ENCODE assay signal across 12 cellular contexts in the genomic region with DNA sequence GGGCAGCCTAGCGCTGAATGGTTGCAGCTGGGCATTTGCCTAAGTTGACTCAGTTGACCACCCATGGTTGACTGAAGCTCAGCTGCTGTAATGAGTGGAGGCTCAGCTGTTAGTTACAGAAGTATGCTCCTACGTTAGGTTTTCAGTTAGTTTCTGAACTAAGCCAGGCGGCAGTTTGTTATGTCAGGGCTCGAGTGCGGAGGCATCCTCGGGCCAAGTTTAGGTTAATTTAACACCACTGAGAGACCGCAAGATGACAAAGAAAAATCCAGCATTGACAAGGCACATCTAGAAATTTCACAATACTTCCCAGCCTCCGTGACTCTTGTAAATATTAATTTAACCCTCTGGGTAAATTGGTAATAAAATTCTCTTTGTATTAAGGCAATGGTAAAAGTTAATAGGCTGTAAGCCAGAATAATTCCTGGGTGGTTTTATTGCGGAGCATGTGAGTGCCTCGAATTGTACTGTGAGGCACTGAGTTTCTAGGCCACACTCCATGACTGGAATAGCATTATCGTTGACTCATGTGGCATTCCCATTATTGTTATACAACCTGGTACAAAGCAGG. TPM values are rescaled to one million over a fixed set of nuclear protein-coding genes. Genes with fewer than 3 reads are reported as not detected.
DNase-seq lines count a peak whose midpoint lies in the region; ATAC-seq and TF ChIP-seq lines count a peak whose summit lies in the region.
"Had no signal": no experiment of that assay in that cellular context is flagged by ENCODE, and none has a peak within 500 bp of the region (broad histone marks: within the 10 kb centered on the region; RNA-seq: fewer than 3 reads in every experiment).

No MANE protein-coding gene starts in this region.

- no peak for TF ChIP-seq POLR2A in transverse colon (IDR thresholded peaks at IDR 0.05)

- H3K4me3 ChIP-seq in transverse colon, result no peak overlapping the region
- H3K4me3 ChIP-seq: psoas muscle had no signal

- no peaks in the 10 kb centered on the region for H3K9me3 Mint-ChIP-seq in WTC11
- H3K9me3 Mint-ChIP-seq: CD8-positive, alpha-beta T cell; effector memory CD8-positive, alpha-beta T cell had no signal

- H3K4me1 Mint-ChIP-seq in WTC11, result peaks cover 14% of the 10 kb centered on the region

- H3K36me3 ChIP-seq in transverse colon, result no peaks in the 10 kb centered on the region

- intact Hi-C loops in transverse colon (cut with DNase I; ENCODE audit: low total_unique reads), result no loop called here

- H3K27ac ChIP-seq in transverse colon, result no peak overlapping the region
- H3K27ac ChIP-seq: psoas muscle had no signal

- no peaks in the 10 kb centered on the region for H3K27me3 ChIP-seq in transverse colon

- no peaks in the 10 kb centered on the region for H3K36me3 Mint-ChIP-seq in WTC11
- H3K36me3 Mint-ChIP-seq: CD8-positive, alpha-beta T cell had no signal

- no peak for TF ChIP-seq CTCF in transverse colon (IDR thresholded peaks at IDR 0.05)
- TF ChIP-seq CTCF in WTC11 (IDR thresholded peaks at IDR 0.05), result no peak

- no peak for TF ChIP-seq EP300 in transverse colon (IDR thresholded peaks at IDR 0.05; ENCODE audit: low read depth)

- DNase-seq in germinal center (ENCODE audit: low spot score), result peak; percentile 17
- no peak for DNase-seq in activated CD4-positive, alpha-beta T cell treated with anti-CD3 and anti-CD28 coated beads, Interleukin-2, amount 50 U/mL, for 4 hours
- no peak for DNase-seq in transverse colon
- DNase-seq in WTC11 (ENCODE audit: low spot score), result no peak
- no peak for DNase-seq in NCI-H187 (lab: John Stamatoyannopoulos, UW)
- DNase-seq: activated naive CD4-positive, alpha-beta T cell treated with anti-CD3 and anti-CD28 coated beads, Interleukin-2, amount 50 U/mL, for 16 hours; CD8-positive, alpha-beta T cell; effector memory CD8-positive, alpha-beta T cell; psoas muscle had no signal

- 73% methylated on average over 6 to 11 of the region's 11 CpGs for whole genome bisulfite sequencing in transverse colon (ENCODE audit: low coverage in 1 of 2), 2 donors

- no peak overlapping the region for H3K27ac Mint-ChIP-seq in WTC11
- H3K27ac Mint-ChIP-seq: CD8-positive, alpha-beta T cell; effector memory CD8-positive, alpha-beta T cell had no signal

- H3K27me3 Mint-ChIP-seq in WTC11 (ENCODE audit: low read depth), result no peaks in the 10 kb centered on the region
- H3K27me3 Mint-ChIP-seq: effector memory CD8-positive, alpha-beta T cell had no signal

- POLR2A ChIA-PET in WTC11 (lab: Charles Lee), result no interaction called here

- H3K4me1 ChIP-seq in transverse colon, result peaks cover 0 to 14% (median 9%) of the 10 kb centered on the region in 4 donors
- H3K4me1 ChIP-seq: psoas muscle had no signal

- H3K9me3 ChIP-seq in transverse colon, result no peaks in the 10 kb centered on the region
- H3K9me3 ChIP-seq: psoas muscle had no signal

- in situ Hi-C loops in transverse colon (cut with MboI; ENCODE audit: low pct_ligation_motif_present in 1 of 4, low pct_unique_long_range_greater_than_20kb in 1 of 4, low sequenced_read_pairs in 3 of 4), result loop anchor here in 1 of 4 donors (25.0 kb wide), 2 partner anchors 349 to 474 kb away; no protein-coding TSS in a partner anchor

- CTCF ChIA-PET in WTC11 (lab: Charles Lee), result no interaction called here

- ATAC-seq in GM18519 (IDR thresholded peaks at IDR 0.05; ENCODE audit: low FRiP score, unreplicated experiment) (peak; percentile 27), GM21825 (IDR thresholded peaks at IDR 0.05; ENCODE audit: unreplicated experiment) (peak; percentile 59), HG03378 (IDR thresholded peaks at IDR 0.05; ENCODE audit: unreplicated experiment) (peak; percentile 66), WTC11 (no peak)
- ATAC-seq: CD8-positive, alpha-beta T cell; effector memory CD8-positive, alpha-beta T cell; psoas muscle had no signal

- H3K4me3 Mint-ChIP-seq in WTC11, result no peak overlapping the region
- H3K4me3 Mint-ChIP-seq: CD8-positive, alpha-beta T cell; effector memory CD8-positive, alpha-beta T cell had no signal

TF ChIP-seq in WTC11, 78 proteins besides CTCF, POLR2A, EP300 and RAD21:
- TF ChIP-seq ZNF396 (CRISPR knock-in tag; IDR thresholded peaks at IDR 0.05; ENCODE audit: borderline replicate concordance) (no peak), ZNF232 (CRISPR knock-in tag; IDR thresholded peaks at IDR 0.05) (no peak), ZNF121 (CRISPR knock-in tag; IDR thresholded peaks at IDR 0.05) (no peak), ZNF219 (CRISPR knock-in tag; IDR thresholded peaks at IDR 0.05; ENCODE audit: borderline replicate concordance) (no peak), ZNF671 (CRISPR knock-in tag; IDR thresholded peaks at IDR 0.05) (no peak), FOXP4 (CRISPR knock-in tag; IDR thresholded peaks at IDR 0.05) (no peak), NR1H2 (CRISPR knock-in tag; IDR thresholded peaks at IDR 0.05) (no peak), ESRRA (CRISPR knock-in tag; IDR thresholded peaks at IDR 0.05; ENCODE audit: borderline replicate concordance) (no peak), IRF1 (CRISPR knock-in tag; IDR thresholded peaks at IDR 0.05) (no peak), NR2C2 (CRISPR knock-in tag; IDR thresholded peaks at IDR 0.05) (no peak), RELA (CRISPR knock-in tag; IDR thresholded peaks at IDR 0.05; ENCODE audit: borderline replicate concordance) (no peak), JAZF1 (CRISPR knock-in tag; IDR thresholded peaks at IDR 0.05) (no peak), ATF1 (CRISPR knock-in tag; IDR thresholded peaks at IDR 0.05) (no peak)
- TF ChIP-seq, protein P1, sequence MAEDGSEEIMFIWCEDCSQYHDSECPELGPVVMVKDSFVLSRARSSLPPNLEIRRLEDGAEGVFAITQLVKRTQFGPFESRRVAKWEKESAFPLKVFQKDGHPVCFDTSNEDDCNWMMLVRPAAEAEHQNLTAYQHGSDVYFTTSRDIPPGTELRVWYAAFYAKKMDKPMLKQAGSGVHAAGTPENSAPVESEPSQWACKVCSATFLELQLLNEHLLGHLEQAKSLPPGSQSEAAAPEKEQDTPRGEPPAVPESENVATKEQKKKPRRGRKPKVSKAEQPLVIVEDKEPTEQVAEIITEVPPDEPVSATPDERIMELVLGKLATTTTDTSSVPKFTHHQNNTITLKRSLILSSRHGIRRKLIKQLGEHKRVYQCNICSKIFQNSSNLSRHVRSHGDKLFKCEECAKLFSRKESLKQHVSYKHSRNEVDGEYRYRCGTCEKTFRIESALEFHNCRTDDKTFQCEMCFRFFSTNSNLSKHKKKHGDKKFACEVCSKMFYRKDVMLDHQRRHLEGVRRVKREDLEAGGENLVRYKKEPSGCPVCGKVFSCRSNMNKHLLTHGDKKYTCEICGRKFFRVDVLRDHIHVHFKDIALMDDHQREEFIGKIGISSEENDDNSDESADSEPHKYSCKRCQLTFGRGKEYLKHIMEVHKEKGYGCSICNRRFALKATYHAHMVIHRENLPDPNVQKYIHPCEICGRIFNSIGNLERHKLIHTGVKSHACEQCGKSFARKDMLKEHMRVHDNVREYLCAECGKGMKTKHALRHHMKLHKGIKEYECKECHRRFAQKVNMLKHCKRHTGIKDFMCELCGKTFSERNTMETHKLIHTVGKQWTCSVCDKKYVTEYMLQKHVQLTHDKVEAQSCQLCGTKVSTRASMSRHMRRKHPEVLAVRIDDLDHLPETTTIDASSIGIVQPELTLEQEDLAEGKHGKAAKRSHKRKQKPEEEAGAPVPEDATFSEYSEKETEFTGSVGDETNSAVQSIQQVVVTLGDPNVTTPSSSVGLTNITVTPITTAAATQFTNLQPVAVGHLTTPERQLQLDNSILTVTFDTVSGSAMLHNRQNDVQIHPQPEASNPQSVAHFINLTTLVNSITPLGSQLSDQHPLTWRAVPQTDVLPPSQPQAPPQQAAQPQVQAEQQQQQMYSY (CRISPR knock-in tag; IDR thresholded peaks at IDR 0.05), result no peak

RNA-seq across cellular contexts. Expression of gene CDKN2AIP, which starts 33.1 kb away (rescaled TPM):
- total RNA-seq in transverse colon (10 to 100 TPM; 13.9 to 26.2 (median 24.7) TPM), WTC11 (2021) (13.7 to 17.1 TPM (median 16.3 TPM) in 3 replicates)
